In genomic region chr20:46364670-46365482, GRCh38 we compare ENCODE assay signal across 8 cellular contexts. TPM values are rescaled to one million over a fixed set of nuclear protein-coding genes. Genes with fewer than 3 reads are reported as not detected.
DNase-seq lines count a peak whose midpoint lies in the region; ATAC-seq and TF ChIP-seq lines count a peak whose summit lies in the region.

No MANE protein-coding gene starts in this region.

- intact Hi-C loops in prostate gland (cut with DNase I), result loop anchor here (5.0 kb wide), 1 partner anchor 37 kb away; no protein-coding TSS in a partner anchor

- CTCF ChIA-PET in T-cell (lab: Charles Lee), result interaction anchor here (0.6 to 3.2 kb wide), 3 partner anchors 42 to 342 kb away, joined by 3 to 21 read pairs (median 3); partner anchors contain the start of gene ELMO2 (in 1 of the 2)

- DNase-seq in G401 (ENCODE audit: low spot score) (peak; percentile 61), T-cell (no peak), fibroblast of the aortic adventitia (ENCODE audit: low read depth) (no peak), prostate gland (ENCODE audit: low spot score) (no peak), SKM-1 treated with dmso at 0.1 percent for 144 hours (lab: John Stamatoyannopoulos, UW; ENCODE audit: unreplicated experiment) (no peak)
- no peak for DNase-seq in activated CD4-positive, alpha-beta T cell treated with anti-CD3 and anti-CD28 coated beads, Interleukin-2, amount 50 U/mL, for 48 hours

- peak overlapping the region; percentile 93 to 94 for H3K27ac Mint-ChIP-seq in T-cell

- no peaks in the 10 kb centered on the region for H3K27me3 ChIP-seq in prostate gland (replicated peaks; ENCODE audit: insufficient read depth)

- H3K4me1 ChIP-seq in prostate gland (replicated peaks), result peaks cover 6% of the 10 kb centered on the region

- in situ Hi-C loops in G401 (cut with HindIII; ENCODE audit: low sequenced_read_pairs), result no loop called here

- H3K4me3 ChIP-seq in fibroblast of the aortic adventitia (ENCODE audit: low read depth, low read length) (peak overlapping the region; percentile 96), prostate gland (peak overlapping the region; percentile 98 to 99)

- peak overlapping the region; percentile 99 for H3K27ac ChIP-seq in prostate gland

- H3K36me3 Mint-ChIP-seq in T-cell, result peaks cover 31% of the 10 kb centered on the region

- H3K4me1 Mint-ChIP-seq in T-cell, result peaks cover 64 to 77% (median 75%) of the 10 kb centered on the region in 3 donors

- TF ChIP-seq CTCF in fibroblast of the aortic adventitia (IDR thresholded peaks at IDR 0.05; ENCODE audit: insufficient read depth, low read length) (no peak), prostate gland (IDR thresholded peaks at IDR 0.05) (no peak)

- ATAC-seq in T-cell (replicated peaks in 1 of 4), result no peak
- no peak for ATAC-seq in HG02798 (IDR thresholded peaks at IDR 0.05; ENCODE audit: poor library complexity, unreplicated experiment)
- no peak for ATAC-seq in HG03521 (IDR thresholded peaks at IDR 0.05; ENCODE audit: unreplicated experiment)

- peak overlapping the region; percentile 86 to 94 (median 92) for H3K4me3 Mint-ChIP-seq in T-cell

- H3K9me3 ChIP-seq in prostate gland, result no peaks in the 10 kb centered on the region

- H3K9me3 Mint-ChIP-seq in T-cell, result no peaks in the 10 kb centered on the region

- no peaks in the 10 kb centered on the region for H3K27me3 Mint-ChIP-seq in T-cell

- no peak for TF ChIP-seq POLR2A in prostate gland (IDR thresholded peaks at IDR 0.05)

- H3K36me3 ChIP-seq in prostate gland, result peaks cover 9 to 11% of the 10 kb centered on the region in 2 donors

- 49% methylated on average over 10 of the region's 10 CpGs for WGBS in prostate gland

- POLR2A ChIA-PET in T-cell (lab: Charles Lee), result interaction anchor here in 1 of 2 donors (0.5 to 0.9 kb wide), 2 partner anchors 19 to 42 kb away, joined by 5 to 7 read pairs; partner anchors contain the start of gene ELMO2

RNA-seq across cellular contexts. Expression of gene ELMO2, which starts 41.5 kb away (rescaled TPM):
- 18.7 and 45.5 TPM in 2 replicates for total RNA-seq in G401 (2014; rRNA removed; shearing (Covaris generic))
- total RNA-seq in T-cell, result 10 to 100 TPM; 48.8 to 86.6 (median 54.2) TPM
- 36.6 and 48.2 TPM in 2 replicates for total RNA-seq in fibroblast of the aortic adventitia (ENCODE audit: low replicate concordance)
- 100 to 1,000 TPM in 1 of 2 donors, 10 to 100 TPM in 1; 47.7 to 117 TPM for total RNA-seq in prostate gland

RNA-seq across cellular contexts. Expression of gene CDH22, which starts 56.6 kb away (rescaled TPM):
- total RNA-seq in G401 (2014; rRNA removed; shearing (Covaris generic)), result not detected in 2 replicates
- total RNA-seq in T-cell, result not detected
- total RNA-seq in fibroblast of the aortic adventitia (ENCODE audit: low replicate concordance), result not detected in 2 replicates
- total RNA-seq in prostate gland, result 1 to 10 TPM; 1.9 to 3.3 TPM
